11 cellular contexts compared by ENCODE assay signal in genomic region chr19:31548941-31549340, GRCh38.
DNase-seq lines count a peak whose midpoint lies in the region; FAIRE-seq and TF ChIP-seq lines count a peak whose summit lies in the region.
"Had no signal": no experiment of that assay in that cellular context is flagged by ENCODE, and none has a peak within 500 bp of the region (broad histone marks: within the 10 kb centered on the region; RNA-seq: fewer than 3 reads in every experiment).

No MANE protein-coding gene starts in this region.

- no peak overlapping the region for H3K4me3 ChIP-seq in AG04449 (ENCODE audit: low read depth, low read length)
- H3K4me3 ChIP-seq in HEK293 (ENCODE audit: low read depth, low read length): no peak overlapping the region
- H3K4me3 ChIP-seq in kidney (ENCODE audit: low read length in 2 of 2): no peak overlapping the region
- H3K4me3 ChIP-seq in stomach: no peak overlapping the region
- H3K4me3 ChIP-seq: uterus had no signal

- H3K27me3 ChIP-seq in stomach: peaks cover 0 to 9% (median 0%) of the 10 kb centered on the region in 3 donors
- H3K27me3 ChIP-seq: uterus had no signal

- H3K36me3 ChIP-seq in HEK293 (ENCODE audit: control insufficient read depth in 2 of 2, insufficient read depth in 1 of 2, low read length in 2 of 2) (no peaks in the 10 kb centered on the region; a peak in 1 of 3 replicates), kidney (ENCODE audit: control insufficient read depth in 1 of 2, insufficient read depth in 2 of 2, low read length in 2 of 2) (no peaks in the 10 kb centered on the region), stomach (no peaks in the 10 kb centered on the region)
- H3K36me3 ChIP-seq: uterus had no signal

- CTCF ChIA-PET in AG04449 (lab: Yijun Ruan, JAX): interaction anchor here (0.9 to 2.4 kb wide), 19 partner anchors 9 to 866 kb away, joined by 3 to 34 read pairs (median 4); no protein-coding TSS in a partner anchor
- CTCF ChIA-PET in HEK293 (lab: Yijun Ruan, JAX): interaction anchor here (0.6 to 2.2 kb wide), 29 partner anchors 9 to 1441 kb away, joined by 3 to 9 read pairs (median 4); no protein-coding TSS in a partner anchor

- H3K9me3 ChIP-seq in HEK293 (ENCODE audit: control insufficient read depth, insufficient read depth, low read depth, low read length) (no peaks in the 10 kb centered on the region; the same call in 1 of the 2 replicates), kidney (ENCODE audit: control insufficient read depth in 1 of 2, low read length in 2 of 2) (no peaks in the 10 kb centered on the region), stomach (no peaks in the 10 kb centered on the region)
- H3K9me3 ChIP-seq: uterus had no signal

- no peak for TF ChIP-seq EP300 in stomach (IDR thresholded peaks at IDR 0.05)

- no peak overlapping the region for H3K9ac ChIP-seq in kidney (ENCODE audit: low read length in 2 of 2)

- WGBS in stomach, 5 donors: 75 to 87% (median 81%) methylated on average over 4 of the region's 4 CpGs

- no peak for TF ChIP-seq POLR2A in stomach (IDR thresholded peaks at IDR 0.05)

- TF ChIP-seq CTCF in AG04449 (IDR thresholded peaks at IDR 0.05; ENCODE audit: insufficient read depth, low read length, missing control alignments): peak; percentile 75
- peak; percentile 38; the same call in 1 of the 2 replicates for TF ChIP-seq CTCF in HEK293 (tag by site-specific recombination; IDR thresholded peaks at IDR 0.05)
- TF ChIP-seq CTCF in kidney (IDR thresholded peaks at IDR 0.05; ENCODE audit: borderline replicate concordance, extremely low read depth, insufficient read depth): peak; percentile 25
- no peak for TF ChIP-seq CTCF in stomach (IDR thresholded peaks at IDR 0.05)

- POLR2A ChIA-PET in AG04449 (lab: Yijun Ruan, JAX) (no interaction called here), HEK293 (lab: Yijun Ruan, JAX) (interaction anchor here (0.9 kb wide), 1 partner anchor 16 kb away, joined by 3 read pairs; no protein-coding TSS in a partner anchor)

- H3K27ac ChIP-seq in HEK293 (ENCODE audit: extremely low read depth, low read depth, low read length) (no peak overlapping the region), kidney (ENCODE audit: low read depth in 2 of 2, low read length in 2 of 2) (no peak overlapping the region), stomach (no peak overlapping the region)
- H3K27ac ChIP-seq: uterus had no signal

- DNase-seq in AG04449 (ENCODE audit: low read depth, low spot score): no peak
- peak; percentile 8 for DNase-seq in astrocyte of the hippocampus (ENCODE audit: low read depth, low spot score)
- DNase-seq in kidney: no peak
- DNase-seq in stomach: no peak
- no peak for DNase-seq in NCI-H1436 treated with DMSO at 0.1 percent for 48 hours (lab: John Stamatoyannopoulos, UW)
- DNase-seq in cortex of kidney (lab: John Stamatoyannopoulos, UW): no peak
- no peak for DNase-seq in activated CD8-positive, alpha-beta memory T cell treated with anti-CD3 and anti-CD28 coated beads, Interleukin-2, amount 50 U/mL, for 4 hours
- DNase-seq: NCI-H1092 treated with DMSO at 0.1 percent for 48 hours, T-helper 2 cell had no signal

- intact Hi-C loops in kidney (cut with DNase I) (no loop called here), stomach (cut with DNase I; ENCODE audit: low total_unique reads) (no loop called here)

- H3K4me1 ChIP-seq in HEK293 (ENCODE audit: control insufficient read depth, insufficient read depth, low read length) (peaks cover 3% of the 10 kb centered on the region), kidney (ENCODE audit: control insufficient read depth in 1 of 2, insufficient read depth in 1 of 2, low read depth in 1 of 2, low read length in 2 of 2) (no peaks in the 10 kb centered on the region), stomach (no peaks in the 10 kb centered on the region)
- H3K4me1 ChIP-seq: uterus had no signal

- no peak for FAIRE-seq in kidney (lab: Jason Lieb, UNC)

TF ChIP-seq in HEK293, 187 proteins besides CTCF, POLR2A, EP300 and RAD21:
- TF ChIP-seq ZEB2 (tag by site-specific recombination; IDR thresholded peaks at IDR 0.05) (no peak), ZNF501 (tag by site-specific recombination; IDR thresholded peaks at IDR 0.05) (no peak), HOXC10 (CRISPR knock-in tag; IDR thresholded peaks at IDR 0.05) (no peak)

Comparison
In these comparisons a context has a peak if more than half of its experiments do, and no peak if none do; other contexts are left out.
1. CTCF ChIP-seq: peak in AG04449 (single experiment), HEK293 (single experiment) and kidney (single experiment); none in stomach (0 of 7).